In genomic region chr11:108009497-108010360, GRCh38 we compare ENCODE assay signal across 8 cellular contexts. TPM values are rescaled to one million over a fixed set of nuclear protein-coding genes. Genes with fewer than 3 reads are reported as not detected.
A peak's percentile ranks its signal among the peaks of the same experiment; 100 is the strongest.
DNase-seq lines count a peak whose midpoint lies in the region; ATAC-seq and TF ChIP-seq lines count a peak whose summit lies in the region.

No MANE protein-coding gene starts in this region.

- H3K4me1 ChIP-seq in stomach smooth muscle (ENCODE audit: control insufficient read depth, insufficient read depth, low read length): peaks cover 5% of the 10 kb centered on the region

- peak overlapping the region; percentile 97 for H3K27ac ChIP-seq in stomach smooth muscle (ENCODE audit: low read length)

- no peaks in the 10 kb centered on the region for H3K36me3 ChIP-seq in stomach smooth muscle (ENCODE audit: control insufficient read depth in 2 of 2, insufficient read depth in 2 of 2, low read length in 2 of 2)

- peak; percentile 7 for ATAC-seq in GM21529 (IDR thresholded peaks at IDR 0.05; ENCODE audit: unreplicated experiment)
- peak; percentile 30 for ATAC-seq in left lobe of liver
- no peak for ATAC-seq in GM18861 (IDR thresholded peaks at IDR 0.05; ENCODE audit: unreplicated experiment)

- TF ChIP-seq POLR2A in NB4 (IDR thresholded peaks at IDR 0.05; ENCODE audit: extremely low read depth, insufficient read length): no peak

- TF ChIP-seq CTCF in NB4 (IDR thresholded peaks at IDR 0.05; ENCODE audit: low read depth, low read length) (no peak), cardiac fibroblast (IDR thresholded peaks at IDR 0.05; ENCODE audit: low read depth, low read length) (no peak)

- no peaks in the 10 kb centered on the region for H3K27me3 ChIP-seq in stomach smooth muscle (ENCODE audit: control insufficient read depth in 1 of 2, insufficient read depth in 2 of 2, low read length in 2 of 2)

- DNase-seq in Daoy (ENCODE audit: low read depth): peak; percentile 6
- peak; percentile 19 for DNase-seq in NB4 (ENCODE audit: low read depth)
- DNase-seq in cardiac fibroblast (ENCODE audit: low read depth in 2 of 2): peak in 1 of 2 donors; percentile 13
- no peak for DNase-seq in left lobe of liver (ENCODE audit: low spot score)
- no peak for DNase-seq in stimulated activated naive CD4-positive, alpha-beta T cell (lab: John Stamatoyannopoulos, UW)

- H3K4me3 ChIP-seq in NB4 (ENCODE audit: low read depth, low read length) (peak overlapping the region; percentile 94), cardiac fibroblast (replicated peaks in 1 of 2; ENCODE audit: low read depth in 2 of 2, low read length in 2 of 2) (peak overlapping the region; percentile 96 to 97), stomach smooth muscle (ENCODE audit: low read length in 2 of 2) (peak overlapping the region; percentile 100)

- H3K9ac ChIP-seq in stomach smooth muscle (ENCODE audit: low read length in 2 of 2): peak overlapping the region; percentile 100

- H3K9me3 ChIP-seq in stomach smooth muscle (ENCODE audit: control insufficient read depth in 2 of 2, low read length in 2 of 2): no peaks in the 10 kb centered on the region

RNA-seq across cellular contexts. Expression of gene CUL5, which starts 1.0 kb away (rescaled TPM):
- 25.0 and 26.4 TPM in 2 replicates for total RNA-seq in Daoy (2014; rRNA removed; shearing (Covaris generic))
- 19.1 TPM for total RNA-seq in left lobe of liver

Comparison
In these comparisons a context has a peak if more than half of its experiments do, and no peak if none do; other contexts are left out.
1. DNase-seq: peak in Daoy (single experiment) and NB4 (single experiment); none in left lobe of liver (single experiment) and stimulated activated naive CD4-positive, alpha-beta T cell (0 of 6).
2. Peak in every context shown above with its lines, with median percentiles within 50 percentile points of each other: H3K4me3 ChIP-seq.